9 cellular contexts compared by ENCODE assay signal in the genomic region with DNA sequence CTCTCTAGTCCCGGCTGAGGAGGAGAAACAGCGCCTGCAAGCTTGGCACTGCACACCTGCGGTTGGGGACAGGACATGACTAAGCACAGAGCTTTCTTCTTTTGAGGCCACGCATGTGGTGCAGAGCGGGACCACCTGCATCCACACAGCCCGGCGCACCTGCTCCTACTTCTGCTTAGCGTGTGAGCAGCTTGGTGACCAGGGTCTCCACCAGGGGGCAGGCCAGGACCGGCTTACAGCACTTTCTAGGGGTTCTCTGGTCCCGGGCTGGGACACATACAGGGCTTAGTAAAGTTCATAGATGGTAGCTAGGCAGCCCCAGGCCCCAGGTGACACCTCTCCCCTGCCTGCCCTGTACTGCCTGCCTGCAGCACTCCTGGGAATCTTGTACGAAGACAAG. TPM values are rescaled to one million over a fixed set of nuclear protein-coding genes. Genes with fewer than 3 reads are reported as not detected.
DNase-seq lines count a peak whose midpoint lies in the region; ATAC-seq, FAIRE-seq and TF ChIP-seq lines count a peak whose summit lies in the region.
"Not testable (repeated sequence)": the region's sequence is repeated elsewhere in the genome, so short reads cannot be mapped to it uniquely, and the experiment has no call there.
"Had no signal": no experiment of that assay in that cellular context is flagged by ENCODE, and none has a peak within 500 bp of the region (broad histone marks: within the 10 kb centered on the region; RNA-seq: fewer than 3 reads in every experiment).

No MANE protein-coding gene starts in this region.

- H2AFZ ChIP-seq in MM.1S (ENCODE audit: low read length): not testable (repeated sequence)

- H3K79me2 ChIP-seq in MM.1S (ENCODE audit: low read length): peaks cover 40% of the 10 kb centered on the region

- intact Hi-C loops in kidney (cut with DNase I); sciatic nerve (cut with DNase I); tibial artery (cut with DNase I; ENCODE audit: low total_unique reads): not testable (repeated sequence)

- not testable (repeated sequence) for ATAC-seq in sciatic nerve

- H3K4me1 ChIP-seq in MM.1S (ENCODE audit: low read length): peaks cover 15% of the 10 kb centered on the region
- not testable (repeated sequence) for H3K4me1 ChIP-seq in kidney (ENCODE audit: control insufficient read depth in 1 of 2, insufficient read depth in 1 of 2, low read depth in 1 of 2, low read length in 2 of 2); tibial artery

- TF ChIP-seq CTCF in MM.1S (IDR thresholded peaks at IDR 0.05; ENCODE audit: low read length) (peak; percentile 44), kidney (IDR thresholded peaks at IDR 0.05; ENCODE audit: borderline replicate concordance, extremely low read depth, insufficient read depth) (peak; percentile 13), tibial artery (IDR thresholded peaks at IDR 0.05) (peak; percentile 21 to 31)
- TF ChIP-seq CTCF in coronary artery (IDR thresholded peaks at IDR 0.05): not testable (repeated sequence)

- not testable (repeated sequence) for H3K36me3 ChIP-seq in MM.1S (replicated peaks; ENCODE audit: insufficient read depth, low read length); kidney (ENCODE audit: control insufficient read depth in 1 of 2, insufficient read depth in 2 of 2, low read length in 2 of 2); tibial artery

- H3F3A ChIP-seq in MM.1S (ENCODE audit: insufficient read depth, low read length): peaks cover 14% of the 10 kb centered on the region

- peak overlapping the region; percentile 91; the same call in 1 of the 2 replicates for H3K27ac ChIP-seq in MM.1S (ENCODE audit: low read length)
- not testable (repeated sequence) for H3K27ac ChIP-seq in coronary artery; kidney (ENCODE audit: low read depth in 2 of 2, low read length in 2 of 2); tibial artery

- H4K20me1 ChIP-seq in MM.1S (ENCODE audit: insufficient read depth, low read length): not testable (repeated sequence)

- peak overlapping the region; percentile 65; the same call in 1 of the 2 replicates for H3K4me3 ChIP-seq in MM.1S (ENCODE audit: low read length)
- not testable (repeated sequence) for H3K4me3 ChIP-seq in coronary artery; kidney (ENCODE audit: low read length in 2 of 2); tibial artery

- DNase-seq in EH (ENCODE audit: low read depth) (peak; percentile 22), MM.1S (peak; percentile 96), RKO (ENCODE audit: low spot score) (peak; percentile 47), coronary artery (ENCODE audit: low spot score) (peak; percentile 68), sciatic nerve (ENCODE audit: low spot score) (peak; percentile 73), tibial artery (peak; percentile 62 to 74)
- peak; percentile 12 for DNase-seq in activated CD8-positive, alpha-beta memory T cell treated with anti-CD3 and anti-CD28 coated beads, Interleukin-2, amount 50 U/mL, for 1 hour (ENCODE audit: extremely low read depth)
- not testable (repeated sequence) for DNase-seq in kidney

- not testable (repeated sequence) for FAIRE-seq in kidney (lab: Jason Lieb, UNC)

- peak overlapping the region; percentile 90; the same call in 1 of the 2 replicates for H3K9ac ChIP-seq in MM.1S (ENCODE audit: low read length)
- H3K9ac ChIP-seq in kidney (ENCODE audit: low read length in 2 of 2): not testable (repeated sequence)

- H3K4me2 ChIP-seq in MM.1S (ENCODE audit: low read depth, low read length): not testable (repeated sequence)

- not testable (repeated sequence) for H3K27me3 ChIP-seq in MM.1S (replicated peaks; ENCODE audit: insufficient read depth, low read length)
- H3K27me3 ChIP-seq in tibial artery: peaks cover 0 to 25% of the 10 kb centered on the region in 2 donors

- not testable (repeated sequence) for H3K9me2 ChIP-seq in MM.1S (replicated peaks; ENCODE audit: insufficient read depth, low read length)

- H3K9me3 ChIP-seq in MM.1S (replicated peaks; ENCODE audit: insufficient read depth, low read length); kidney (ENCODE audit: control insufficient read depth in 1 of 2, low read length in 2 of 2); tibial artery: not testable (repeated sequence)

RNA-seq across cellular contexts. Expression of a gene that starts 51.2 kb away (rescaled TPM):
- not detected for total RNA-seq in kidney
- polyA plus RNA-seq in kidney (ENCODE audit: insufficient read depth, low read depth, low replicate concordance): not detected
- not detected for total RNA-seq in sciatic nerve
- total RNA-seq: gastrocnemius medialis had no signal
